1 cellular context compared by ENCODE assay signal in the genomic region with DNA sequence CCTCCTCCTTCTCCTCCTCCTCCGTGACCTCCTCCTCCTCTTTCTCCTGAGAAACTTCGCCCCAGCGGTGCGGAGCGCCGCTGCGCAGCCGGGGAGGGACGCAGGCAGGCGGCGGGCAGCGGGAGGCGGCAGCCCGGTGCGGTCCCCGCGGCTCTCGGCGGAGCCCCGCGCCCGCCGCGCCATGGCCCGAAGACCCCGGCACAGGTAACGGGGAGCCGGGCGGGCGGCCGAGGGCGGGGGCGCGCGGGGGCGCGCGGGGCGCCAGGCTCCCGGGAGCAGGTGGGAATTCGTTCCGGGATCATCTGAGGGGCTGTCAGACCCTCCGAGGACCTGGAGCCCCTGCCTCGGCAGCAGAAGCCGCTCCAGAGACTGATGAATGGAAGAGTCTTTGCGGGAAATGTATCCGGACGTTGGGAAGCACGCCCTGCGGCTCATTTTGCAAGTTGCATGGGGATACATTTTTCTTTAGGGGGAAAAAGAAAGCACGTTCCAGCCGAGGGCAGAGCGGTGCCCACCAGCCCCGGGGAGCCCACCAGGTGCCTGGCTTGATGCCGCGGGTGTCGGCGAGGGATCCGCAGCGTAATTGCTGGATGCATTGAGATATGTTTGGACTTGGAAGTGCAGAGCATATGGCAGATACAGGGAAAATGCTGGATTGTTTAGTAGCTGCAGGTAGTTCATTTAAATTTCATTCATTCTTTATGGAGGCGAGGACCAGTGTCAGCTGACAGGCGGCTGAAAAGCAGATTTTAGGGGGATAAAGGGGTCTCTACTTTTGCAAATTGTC.
TF ChIP-seq lines count a peak whose summit lies in the region.

No MANE protein-coding gene starts in this region.

TF ChIP-seq in A549, 52 proteins besides CTCF, POLR2A, EP300 and RAD21 (continued from another document):
- TF ChIP-seq, protein P1, sequence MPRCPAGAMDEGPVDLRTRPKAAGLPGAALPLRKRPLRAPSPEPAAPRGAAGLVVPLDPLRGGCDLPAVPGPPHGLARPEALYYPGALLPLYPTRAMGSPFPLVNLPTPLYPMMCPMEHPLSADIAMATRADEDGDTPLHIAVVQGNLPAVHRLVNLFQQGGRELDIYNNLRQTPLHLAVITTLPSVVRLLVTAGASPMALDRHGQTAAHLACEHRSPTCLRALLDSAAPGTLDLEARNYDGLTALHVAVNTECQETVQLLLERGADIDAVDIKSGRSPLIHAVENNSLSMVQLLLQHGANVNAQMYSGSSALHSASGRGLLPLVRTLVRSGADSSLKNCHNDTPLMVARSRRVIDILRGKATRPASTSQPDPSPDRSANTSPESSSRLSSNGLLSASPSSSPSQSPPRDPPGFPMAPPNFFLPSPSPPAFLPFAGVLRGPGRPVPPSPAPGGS (IDR thresholded peaks at IDR 0.05) = no peak
- no peak for TF ChIP-seq RNF2 (IDR thresholded peaks at IDR 0.05; ENCODE audit: borderline replicate concordance, low read depth)
- no peak for TF ChIP-seq NFE2L2 (conservative IDR thresholded peaks at IDR 0.05; ENCODE audit: low read length)
- TF ChIP-seq ZNF302 (CRISPR knock-in tag; IDR thresholded peaks at IDR 0.05) = no peak
TF ChIP-seq in A549: peak in this region for 0.
